Comparison of ENCODE assay signal across 1 cellular context in the genomic region with DNA sequence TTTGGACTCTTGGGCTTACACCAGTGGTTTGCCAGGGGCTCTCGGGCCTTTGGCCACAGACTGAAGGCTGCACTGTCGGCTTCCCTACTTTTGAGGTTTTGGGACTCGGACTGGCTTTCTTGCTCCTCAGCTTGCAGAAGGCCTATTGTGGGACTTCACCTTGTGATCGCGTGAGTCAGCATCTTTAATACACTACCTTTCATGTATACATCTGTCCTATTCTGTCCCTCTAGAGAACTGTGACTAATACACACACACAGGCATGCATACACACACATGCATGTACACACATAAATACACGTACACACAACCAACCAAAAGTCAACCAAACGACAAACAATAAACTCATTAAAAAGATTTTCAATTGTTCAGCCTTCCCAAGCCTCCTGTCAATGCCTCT.
TF ChIP-seq lines count a peak whose summit lies in the region.

No MANE protein-coding gene starts in this region.

TF ChIP-seq in K562, 482 proteins besides CTCF, POLR2A, EP300 and RAD21 (continued from another document):
- TF ChIP-seq MAFF (IDR thresholded peaks at IDR 0.05; ENCODE audit: low read length) (0 out of 2 replicates have a peak, but pooled peaks have one; percentile 13), MAFG (tag; conservative IDR thresholded peaks at IDR 0.05) (peak; percentile 88), NFE2L1 (tag; IDR thresholded peaks at IDR 0.05; ENCODE audit: borderline replicate concordance, low read depth) (peak; percentile 52; the same call in 1 of the 2 replicates), C11orf30 (IDR thresholded peaks at IDR 0.05; ENCODE audit: low read depth) (peak; percentile 82)
TF ChIP-seq in K562: peak in this region for 7; not testable (repeated sequence) for 475.
